15 cellular contexts compared by ENCODE assay signal in the genomic region with DNA sequence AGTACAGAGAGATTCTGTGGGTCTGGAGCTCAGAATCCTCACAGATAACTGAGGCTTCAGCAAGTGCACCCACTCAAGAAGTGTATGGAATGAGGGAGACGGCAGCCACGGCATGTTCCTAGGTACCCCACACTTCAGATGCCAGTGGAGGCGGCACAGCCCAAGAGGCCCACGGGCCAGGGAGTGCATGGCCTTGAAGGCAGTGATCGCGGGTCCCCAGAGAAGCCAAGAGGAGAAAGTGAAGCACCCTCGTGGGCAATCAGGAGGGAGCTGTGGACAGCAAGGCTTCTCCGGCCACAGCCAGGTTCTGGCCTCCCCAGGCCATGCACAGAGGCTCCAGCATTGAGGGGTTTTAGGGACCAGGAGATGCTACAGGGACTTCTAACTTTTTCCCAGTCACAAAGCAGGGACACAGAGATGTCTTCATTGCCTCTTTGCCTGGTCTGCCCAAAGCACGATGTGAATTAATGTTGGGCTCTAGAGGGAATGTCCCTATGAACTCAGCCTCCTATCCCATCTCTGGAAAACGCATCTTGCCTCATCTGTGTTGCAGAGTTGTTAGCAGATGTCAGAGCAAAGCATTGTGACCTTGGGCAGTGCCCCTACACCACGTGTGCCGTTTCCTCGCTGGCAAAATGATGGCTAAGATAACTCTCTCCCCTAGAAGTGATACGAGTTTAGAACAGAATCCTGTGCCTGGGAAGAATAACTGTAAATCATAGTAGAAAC. TPM values are rescaled to one million over a fixed set of nuclear protein-coding genes. Genes with fewer than 3 reads are reported as not detected.
DNase-seq lines count a peak whose midpoint lies in the region; ATAC-seq and TF ChIP-seq lines count a peak whose summit lies in the region.
"Had no signal": no experiment of that assay in that cellular context is flagged by ENCODE, and none has a peak within 500 bp of the region (broad histone marks: within the 10 kb centered on the region; RNA-seq: fewer than 3 reads in every experiment).

No MANE protein-coding gene starts in this region.

- POLR2A ChIA-PET in RWPE1 (lab: Yijun Ruan, JAX; ENCODE audit: low non-redundant PET): no interaction called here

- H3K4me3 Mint-ChIP-seq in activated T-cell treated with anti-CD3 and anti-CD28 coated beads, Interleukin-2, amount 50 U/mL, for 24 hours: no peak overlapping the region
- no peak overlapping the region for H3K4me3 Mint-ChIP-seq in activated T-cell treated with anti-CD3 and anti-CD28 coated beads, Interleukin-2, amount 50 U/mL, for 4 hours
- H3K4me3 Mint-ChIP-seq in glutamatergic neuron (ENCODE audit: unreplicated experiment): peak overlapping the region; percentile 68
- no peak overlapping the region for H3K4me3 Mint-ChIP-seq in stimulated activated naive B cell treated with anti-CD40 and anti-IgM and Interleukin-4, amounts not matched to agents 10 μg/mL and 1 μg/mL and 100 μg/mL, for 72 hours
- H3K4me3 Mint-ChIP-seq: CD14-positive monocyte had no signal

- H3K27me3 Mint-ChIP-seq in activated T-cell treated with anti-CD3 and anti-CD28 coated beads, Interleukin-2, amount 50 U/mL, for 24 hours: no peaks in the 10 kb centered on the region
- H3K27me3 Mint-ChIP-seq in activated T-cell treated with anti-CD3 and anti-CD28 coated beads, Interleukin-2, amount 50 U/mL, for 4 hours (ENCODE audit: low read depth): peaks cover 6% of the 10 kb centered on the region
- H3K27me3 Mint-ChIP-seq in glutamatergic neuron (ENCODE audit: unreplicated experiment): peaks cover 20% of the 10 kb centered on the region
- H3K27me3 Mint-ChIP-seq in stimulated activated naive B cell treated with anti-CD40 and anti-IgM and Interleukin-4, amounts not matched to agents 10 μg/mL and 1 μg/mL and 100 μg/mL, for 72 hours: no peaks in the 10 kb centered on the region

- CTCF ChIA-PET in RWPE1 (lab: Yijun Ruan, JAX): interaction anchor here (0.6 kb wide), 1 partner anchor 237 kb away, joined by 3 read pairs; no protein-coding TSS in a partner anchor

- H3K27ac Mint-ChIP-seq in activated T-cell treated with anti-CD3 and anti-CD28 coated beads, Interleukin-2, amount 50 U/mL, for 24 hours: peak overlapping the region; percentile 32
- H3K27ac Mint-ChIP-seq in glutamatergic neuron (ENCODE audit: unreplicated experiment): peak overlapping the region; percentile 94
- H3K27ac Mint-ChIP-seq in stimulated activated naive B cell treated with anti-CD40 and anti-IgM and Interleukin-4, amounts not matched to agents 10 μg/mL and 1 μg/mL and 100 μg/mL, for 72 hours: peak overlapping the region; percentile 11

- peaks cover 17% of the 10 kb centered on the region for H3K4me1 Mint-ChIP-seq in activated T-cell treated with anti-CD3 and anti-CD28 coated beads, Interleukin-2, amount 50 U/mL, for 24 hours (ENCODE audit: low read depth)
- peaks cover 12% of the 10 kb centered on the region for H3K4me1 Mint-ChIP-seq in activated T-cell treated with anti-CD3 and anti-CD28 coated beads, Interleukin-2, amount 50 U/mL, for 4 hours (ENCODE audit: low read depth)
- H3K4me1 Mint-ChIP-seq in glutamatergic neuron (ENCODE audit: low read depth, unreplicated experiment): peaks cover 56% of the 10 kb centered on the region
- peaks cover 10 to 11% of the 10 kb centered on the region in 2 donors for H3K4me1 Mint-ChIP-seq in stimulated activated naive B cell treated with anti-CD40 and anti-IgM and Interleukin-4, amounts not matched to agents 10 μg/mL and 1 μg/mL and 100 μg/mL, for 72 hours

- H3K27ac ChIP-seq in RWPE1: peak overlapping the region; percentile 68
- H3K27ac ChIP-seq: A549 had no signal

- H3K9me3 Mint-ChIP-seq in activated T-cell treated with anti-CD3 and anti-CD28 coated beads, Interleukin-2, amount 50 U/mL, for 24 hours: no peaks in the 10 kb centered on the region
- H3K9me3 Mint-ChIP-seq in activated T-cell treated with anti-CD3 and anti-CD28 coated beads, Interleukin-2, amount 50 U/mL, for 4 hours: no peaks in the 10 kb centered on the region
- H3K9me3 Mint-ChIP-seq in glutamatergic neuron (ENCODE audit: unreplicated experiment): peaks cover 22% of the 10 kb centered on the region
- H3K9me3 Mint-ChIP-seq in stimulated activated naive B cell treated with anti-CD40 and anti-IgM and Interleukin-4, amounts not matched to agents 10 μg/mL and 1 μg/mL and 100 μg/mL, for 72 hours: no peaks in the 10 kb centered on the region

- H3K36me3 Mint-ChIP-seq in activated T-cell treated with anti-CD3 and anti-CD28 coated beads, Interleukin-2, amount 50 U/mL, for 24 hours (ENCODE audit: low read depth): peaks cover 53% of the 10 kb centered on the region
- peaks cover 21% of the 10 kb centered on the region for H3K36me3 Mint-ChIP-seq in activated T-cell treated with anti-CD3 and anti-CD28 coated beads, Interleukin-2, amount 50 U/mL, for 4 hours (ENCODE audit: insufficient read depth)
- H3K36me3 Mint-ChIP-seq in glutamatergic neuron (ENCODE audit: unreplicated experiment): peaks cover 4% of the 10 kb centered on the region
- peaks cover 13 to 35% of the 10 kb centered on the region in 2 donors for H3K36me3 Mint-ChIP-seq in stimulated activated naive B cell treated with anti-CD40 and anti-IgM and Interleukin-4, amounts not matched to agents 10 μg/mL and 1 μg/mL and 100 μg/mL, for 72 hours

- peak; percentile 26 for DNase-seq in activated T-cell treated with anti-CD3 and anti-CD28 coated beads, Interleukin-2, amount 50 U/mL, for 24 hours
- DNase-seq in activated T-cell treated with anti-CD3 and anti-CD28 coated beads, Interleukin-2, amount 50 U/mL, for 4 hours: no peak
- no peak for DNase-seq in RWPE1 (ENCODE audit: low spot score)
- DNase-seq in glutamatergic neuron: no peak
- no peak for DNase-seq in stimulated activated naive B cell treated with anti-CD40 and anti-IgM and Interleukin-4, amounts not matched to agents 10 μg/mL and 1 μg/mL and 100 μg/mL, for 72 hours
- DNase-seq in NCI-H748 treated with DMSO at 0.1 percent for 48 hours (lab: John Stamatoyannopoulos, UW): no peak
- DNase-seq: DMS53, NCI-H1417 treated with DMSO at 0.1 percent for 48 hours, NCI-H2029, NCI-H510A treated with DMSO at 0.1 percent for 48 hours, OCI-M1 had no signal

- TF ChIP-seq CTCF in RWPE1 (conservative IDR thresholded peaks at IDR 0.05; ENCODE audit: low read depth) (no peak), glutamatergic neuron (IDR thresholded peaks at IDR 0.05; ENCODE audit: partially characterized antibody, unreplicated experiment) (no peak)

- ATAC-seq in activated T-cell treated with anti-CD3 and anti-CD28 coated beads, Interleukin-2, amount 50 U/mL, for 4 hours: no peak
- no peak for ATAC-seq in stimulated activated naive B cell treated with anti-CD40 and anti-IgM and Interleukin-4, amounts not matched to agents 10 μg/mL and 1 μg/mL and 100 μg/mL, for 72 hours (replicated peaks)
- ATAC-seq in GM21423 (IDR thresholded peaks at IDR 0.05; ENCODE audit: unreplicated experiment): no peak
- ATAC-seq: A549, GM12878 had no signal

RNA-seq across cellular contexts. Expression of a gene that starts 2.6 kb away (rescaled TPM):
- total RNA-seq in activated T-cell treated with anti-CD3 and anti-CD28 coated beads, Interleukin-2, amount 50 U/mL, for 4 hours: 1 to 10 TPM; 1.4 to 3.9 (median 3.2) TPM
- total RNA-seq in glutamatergic neuron (ENCODE audit: unreplicated experiment): 10.2 TPM

RNA-seq across cellular contexts. Expression of a gene that starts 56.7 kb away (rescaled TPM):
- 100 to 1,000 TPM; 102 to 109 (median 105) TPM for total RNA-seq in activated T-cell treated with anti-CD3 and anti-CD28 coated beads, Interleukin-2, amount 50 U/mL, for 4 hours
- total RNA-seq in glutamatergic neuron (ENCODE audit: unreplicated experiment): 58.5 TPM

Comparison
In these comparisons a context has a peak if more than half of its experiments do, and no peak if none do; other contexts are left out.
1. H3K27ac Mint-ChIP-seq: peak in every context shown above with its lines; median percentile 94 in glutamatergic neuron; 32 in activated T-cell treated with anti-CD3 and anti-CD28 coated beads, Interleukin-2, amount 50 U/mL, for 24 hours; 11 in stimulated activated naive B cell treated with anti-CD40 and anti-IgM and Interleukin-4, amounts not matched to agents 10 μg/mL and 1 μg/mL and 100 μg/mL, for 72 hours.